ENCODE assay signal across 1 cellular context in genomic region chr9:124520206-124520596, GRCh38.
TF ChIP-seq lines count a peak whose summit lies in the region.

No MANE protein-coding gene starts in this region.

TF ChIP-seq in HepG2, 621 proteins besides CTCF, POLR2A, EP300 and RAD21 (continued from another document and continues in another):
- no peak for TF ChIP-seq KDM2A (CRISPR knock-in tag; IDR thresholded peaks at IDR 0.05; ENCODE audit: borderline replicate concordance, low read depth)
- TF ChIP-seq STAG1 (CRISPR knock-in tag; IDR thresholded peaks at IDR 0.05), result no peak
- TF ChIP-seq REL (CRISPR knock-in tag; conservative IDR thresholded peaks at IDR 0.05), result no peak
- no peak for TF ChIP-seq LCORL (IDR thresholded peaks at IDR 0.05)
- TF ChIP-seq LCORL (CRISPR knock-in tag; IDR thresholded peaks at IDR 0.05), result peak; percentile 35; the same call in 1 of the 2 replicates
- 0 out of 2 replicates have a peak, but pooled peaks have one; percentile 2 for TF ChIP-seq SMC3 (IDR thresholded peaks at IDR 0.05; ENCODE audit: low read length)
- no peak for TF ChIP-seq HNRNPH1 (optimal IDR thresholded peaks at IDR 0.05; ENCODE audit: low read depth, low read length)
- TF ChIP-seq KMT2A (CRISPR knock-in tag; IDR thresholded peaks at IDR 0.05), result peak; percentile 59; the same call in 1 of the 2 replicates
- no peak for TF ChIP-seq ZSCAN25 (CRISPR knock-in tag; IDR thresholded peaks at IDR 0.05)
- TF ChIP-seq MBD4 (IDR thresholded peaks at IDR 0.05; ENCODE audit: borderline replicate concordance, low read length), result 0 out of 2 replicates have a peak, but pooled peaks have one; percentile 63
- no peak for TF ChIP-seq TBX3 (IDR thresholded peaks at IDR 0.05; ENCODE audit: borderline replicate concordance)
- TF ChIP-seq MED1 (CRISPR knock-in tag; IDR thresholded peaks at IDR 0.05), result peak; percentile 57; the same call in 1 of the 2 replicates
- TF ChIP-seq AGO1 (IDR thresholded peaks at IDR 0.05; ENCODE audit: low read depth, low read length, poor library complexity, severe bottlenecking), result no peak
- no peak for TF ChIP-seq ZFYVE20 (CRISPR knock-in tag; IDR thresholded peaks at IDR 0.05; ENCODE audit: borderline replicate concordance, low read depth)
- no peak for TF ChIP-seq MAZ (IDR thresholded peaks at IDR 0.05; ENCODE audit: borderline replicate concordance, low read depth, low read length)
- no peak for TF ChIP-seq MAZ (CRISPR knock-in tag; IDR thresholded peaks at IDR 0.05; ENCODE audit: low read depth)
- TF ChIP-seq LBX2 (CRISPR knock-in tag; IDR thresholded peaks at IDR 0.05; ENCODE audit: borderline replicate concordance), result no peak
- 0 out of 2 replicates have a peak, but pooled peaks have one; percentile 23 for TF ChIP-seq ZSCAN9 (CRISPR knock-in tag; IDR thresholded peaks at IDR 0.05; ENCODE audit: borderline replicate concordance)
- TF ChIP-seq MYC (CRISPR knock-in tag; IDR thresholded peaks at IDR 0.05; ENCODE audit: borderline replicate concordance), result no peak
- no peak for TF ChIP-seq ZNF350 (CRISPR knock-in tag; IDR thresholded peaks at IDR 0.05; ENCODE audit: borderline replicate concordance, low read depth)
- 0 out of 2 replicates have a peak, but pooled peaks have one; percentile 23 for TF ChIP-seq ATF3 (CRISPR knock-in tag; IDR thresholded peaks at IDR 0.05)
- TF ChIP-seq DMAP1 (CRISPR knock-in tag; IDR thresholded peaks at IDR 0.05), result 0 out of 2 replicates have a peak, but pooled peaks have one; percentile 63
- TF ChIP-seq TCF7 (IDR thresholded peaks at IDR 0.05; ENCODE audit: low read depth), result 0 out of 2 replicates have a peak, but pooled peaks have one; percentile 35
- TF ChIP-seq, protein P1, sequence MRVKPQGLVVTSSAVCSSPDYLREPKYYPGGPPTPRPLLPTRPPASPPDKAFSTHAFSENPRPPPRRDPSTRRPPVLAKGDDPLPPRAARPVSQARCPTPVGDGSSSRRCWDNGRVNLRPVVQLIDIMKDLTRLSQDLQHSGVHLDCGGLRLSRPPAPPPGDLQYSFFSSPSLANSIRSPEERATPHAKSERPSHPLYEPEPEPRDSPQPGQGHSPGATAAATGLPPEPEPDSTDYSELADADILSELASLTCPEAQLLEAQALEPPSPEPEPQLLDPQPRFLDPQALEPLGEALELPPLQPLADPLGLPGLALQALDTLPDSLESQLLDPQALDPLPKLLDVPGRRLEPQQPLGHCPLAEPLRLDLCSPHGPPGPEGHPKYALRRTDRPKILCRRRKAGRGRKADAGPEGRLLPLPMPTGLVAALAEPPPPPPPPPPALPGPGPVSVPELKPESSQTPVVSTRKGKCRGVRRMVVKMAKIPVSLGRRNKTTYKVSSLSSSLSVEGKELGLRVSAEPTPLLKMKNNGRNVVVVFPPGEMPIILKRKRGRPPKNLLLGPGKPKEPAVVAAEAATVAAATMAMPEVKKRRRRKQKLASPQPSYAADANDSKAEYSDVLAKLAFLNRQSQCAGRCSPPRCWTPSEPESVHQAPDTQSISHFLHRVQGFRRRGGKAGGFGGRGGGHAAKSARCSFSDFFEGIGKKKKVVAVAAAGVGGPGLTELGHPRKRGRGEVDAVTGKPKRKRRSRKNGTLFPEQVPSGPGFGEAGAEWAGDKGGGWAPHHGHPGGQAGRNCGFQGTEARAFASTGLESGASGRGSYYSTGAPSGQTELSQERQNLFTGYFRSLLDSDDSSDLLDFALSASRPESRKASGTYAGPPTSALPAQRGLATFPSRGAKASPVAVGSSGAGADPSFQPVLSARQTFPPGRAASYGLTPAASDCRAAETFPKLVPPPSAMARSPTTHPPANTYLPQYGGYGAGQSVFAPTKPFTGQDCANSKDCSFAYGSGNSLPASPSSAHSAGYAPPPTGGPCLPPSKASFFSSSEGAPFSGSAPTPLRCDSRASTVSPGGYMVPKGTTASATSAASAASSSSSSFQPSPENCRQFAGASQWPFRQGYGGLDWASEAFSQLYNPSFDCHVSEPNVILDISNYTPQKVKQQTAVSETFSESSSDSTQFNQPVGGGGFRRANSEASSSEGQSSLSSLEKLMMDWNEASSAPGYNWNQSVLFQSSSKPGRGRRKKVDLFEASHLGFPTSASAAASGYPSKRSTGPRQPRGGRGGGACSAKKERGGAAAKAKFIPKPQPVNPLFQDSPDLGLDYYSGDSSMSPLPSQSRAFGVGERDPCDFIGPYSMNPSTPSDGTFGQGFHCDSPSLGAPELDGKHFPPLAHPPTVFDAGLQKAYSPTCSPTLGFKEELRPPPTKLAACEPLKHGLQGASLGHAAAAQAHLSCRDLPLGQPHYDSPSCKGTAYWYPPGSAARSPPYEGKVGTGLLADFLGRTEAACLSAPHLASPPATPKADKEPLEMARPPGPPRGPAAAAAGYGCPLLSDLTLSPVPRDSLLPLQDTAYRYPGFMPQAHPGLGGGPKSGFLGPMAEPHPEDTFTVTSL (CRISPR knock-in tag; IDR thresholded peaks at IDR 0.05; ENCODE audit: borderline replicate concordance), result peak; percentile 69; the same call in 1 of the 2 replicates
- 0 out of 2 replicates have a peak, but pooled peaks have one; percentile 54 for TF ChIP-seq KDM6A (CRISPR knock-in tag; IDR thresholded peaks at IDR 0.05; ENCODE audit: low read depth)
- peak; percentile 75; the same call in 1 of the 2 replicates for TF ChIP-seq IRF2 (CRISPR knock-in tag; IDR thresholded peaks at IDR 0.05)
- TF ChIP-seq ZNF335 (CRISPR knock-in tag; IDR thresholded peaks at IDR 0.05), result 0 out of 2 replicates have a peak, but pooled peaks have one; percentile 39
- no peak for TF ChIP-seq KDM3A (CRISPR knock-in tag; IDR thresholded peaks at IDR 0.05; ENCODE audit: low read depth)
- 0 out of 2 replicates have a peak, but pooled peaks have one; percentile 12 for TF ChIP-seq ZNF441 (CRISPR knock-in tag; IDR thresholded peaks at IDR 0.05; ENCODE audit: borderline replicate concordance)
- TF ChIP-seq ZNF362 (CRISPR knock-in tag; IDR thresholded peaks at IDR 0.05; ENCODE audit: borderline replicate concordance), result peak; percentile 33; the same call in 1 of the 2 replicates
- no peak for TF ChIP-seq EED (CRISPR knock-in tag; IDR thresholded peaks at IDR 0.05)
- peak; percentile 46; the same call in 1 of the 2 replicates for TF ChIP-seq SRF (IDR thresholded peaks at IDR 0.05; ENCODE audit: low read depth, low read length)
- peak; percentile 89; the same call in 1 of the 2 replicates for TF ChIP-seq ZNF331 (CRISPR knock-in tag; IDR thresholded peaks at IDR 0.05)
- no peak for TF ChIP-seq NR2F2 (IDR thresholded peaks at IDR 0.05; ENCODE audit: borderline replicate concordance, low read depth)
- no peak for TF ChIP-seq ZNF446 (CRISPR knock-in tag; IDR thresholded peaks at IDR 0.05)
- no peak for TF ChIP-seq ZNF790 (CRISPR knock-in tag; IDR thresholded peaks at IDR 0.05; ENCODE audit: borderline replicate concordance)
- TF ChIP-seq, protein P2, sequence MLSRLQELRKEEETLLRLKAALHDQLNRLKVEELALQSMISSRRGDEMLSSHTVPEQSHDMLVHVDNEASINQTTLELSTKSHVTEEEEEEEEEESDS (CRISPR knock-in tag; IDR thresholded peaks at IDR 0.05; ENCODE audit: borderline replicate concordance), result no peak
- TF ChIP-seq MYNN (CRISPR knock-in tag; IDR thresholded peaks at IDR 0.05; ENCODE audit: low read depth), result no peak
- no peak for TF ChIP-seq IKZF4 (CRISPR knock-in tag; IDR thresholded peaks at IDR 0.05; ENCODE audit: borderline replicate concordance, low read depth, not compliant biosample characterization)
- peak; percentile 34; the same call in 1 of the 2 replicates for TF ChIP-seq ZMYM4 (CRISPR knock-in tag; IDR thresholded peaks at IDR 0.05)
- peak; percentile 46 for TF ChIP-seq ZGPAT (CRISPR knock-in tag; IDR thresholded peaks at IDR 0.05)
- TF ChIP-seq XRCC5 (optimal IDR thresholded peaks at IDR 0.05; ENCODE audit: low read length), result peak; percentile 72
- 0 out of 2 replicates have a peak, but pooled peaks have one; percentile 17 for TF ChIP-seq BORCS8-MEF2B (CRISPR knock-in tag; IDR thresholded peaks at IDR 0.05)
- 0 out of 2 replicates have a peak, but pooled peaks have one; percentile 20 for TF ChIP-seq KMT2B (CRISPR knock-in tag; IDR thresholded peaks at IDR 0.05)
- TF ChIP-seq ZFP1 (CRISPR knock-in tag; IDR thresholded peaks at IDR 0.05), result 0 out of 2 replicates have a peak, but pooled peaks have one; percentile 32
- 0 out of 4 replicates have a peak, but pooled peaks of 1 of the 2 experiments have one; percentile 3 for TF ChIP-seq MAFK (conservative IDR thresholded peaks at IDR 0.05 in 1 of 2, IDR thresholded peaks at IDR 0.05 in 1 of 2; ENCODE audit: low read length in 2 of 2)
- TF ChIP-seq PRDM10 (CRISPR knock-in tag; IDR thresholded peaks at IDR 0.05; ENCODE audit: low read depth), result no peak
- no peak for TF ChIP-seq FIP1L1 (IDR thresholded peaks at IDR 0.05; ENCODE audit: borderline replicate concordance, insufficient read depth, low read depth, low read length)
- TF ChIP-seq, protein P3, sequence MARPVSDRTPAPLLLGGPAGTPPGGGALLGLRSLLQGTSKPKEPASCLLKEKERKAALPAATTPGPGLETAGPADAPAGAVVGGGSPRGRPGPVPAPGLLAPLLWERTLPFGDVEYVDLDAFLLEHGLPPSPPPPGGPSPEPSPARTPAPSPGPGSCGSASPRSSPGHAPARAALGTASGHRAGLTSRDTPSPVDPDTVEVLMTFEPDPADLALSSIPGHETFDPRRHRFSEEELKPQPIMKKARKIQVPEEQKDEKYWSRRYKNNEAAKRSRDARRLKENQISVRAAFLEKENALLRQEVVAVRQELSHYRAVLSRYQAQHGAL (CRISPR knock-in tag; IDR thresholded peaks at IDR 0.05; ENCODE audit: not compliant biosample characterization), result no peak
- TF ChIP-seq NFYC (CRISPR knock-in tag; IDR thresholded peaks at IDR 0.05), result no peak
- no peak for TF ChIP-seq SMAD3 (CRISPR knock-in tag; IDR thresholded peaks at IDR 0.05)
